26 cellular contexts compared by ENCODE assay signal in the genomic region with DNA sequence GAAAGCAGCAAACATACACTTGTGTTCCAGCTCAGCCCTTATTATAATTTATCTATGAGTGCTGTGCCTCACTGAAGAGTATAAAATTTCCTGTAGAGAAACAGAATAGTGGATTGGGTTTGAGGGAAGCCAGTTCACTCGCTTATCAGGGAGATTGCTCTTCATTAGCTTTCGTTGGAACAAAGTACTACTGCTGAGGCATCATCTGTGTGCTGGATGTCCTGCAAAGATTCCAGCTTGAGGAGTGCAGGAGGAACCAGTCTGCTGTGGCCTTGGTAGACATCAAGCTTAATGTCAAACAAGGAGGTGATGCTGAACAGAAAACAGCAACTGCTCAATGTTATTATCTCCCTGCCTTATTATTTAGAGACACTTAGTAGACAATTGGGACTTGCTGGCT.
"Had no signal": no experiment of that assay in that cellular context is flagged by ENCODE, and none has a peak within 500 bp of the region (broad histone marks: within the 10 kb centered on the region; RNA-seq: fewer than 3 reads in every experiment).

No MANE protein-coding gene starts in this region.

- DNase-seq: colonic mucosa; cortex of kidney; effector CD8-positive, alpha-beta T cell; effector memory CD8-positive, alpha-beta T cell; endodermal cell; erythroblast; esophagus squamous epithelium; foreskin fibroblast; foreskin melanocyte; gastrocnemius medialis; glutamatergic neuron; head of caudate nucleus; heart right ventricle; hippocampal formation; left cardiac atrium; left ventricle myocardium superior; mammary epithelial cell; mesendoderm; midbrain; naive thymus-derived CD8-positive, alpha-beta T cell had no signal

- H3K27ac Mint-ChIP-seq: dendritic cell treated with granulocyte-macrophage colony-stimulating factor and Interleukin-4, amounts not matched to agents 40 ng/mL and 50 ng/mL, for 4 days; effector memory CD8-positive, alpha-beta T cell; endodermal cell; memory B cell; naive thymus-derived CD8-positive, alpha-beta T cell had no signal

- H3K27ac ChIP-seq: colonic mucosa, epithelial cell of prostate, esophagus squamous epithelium, gastrocnemius medialis, heart right ventricle had no signal

- H3K9me3 Mint-ChIP-seq: endodermal cell, memory B cell had no signal

- H3K4me3 ChIP-seq: colonic mucosa, esophagus squamous epithelium, gastrocnemius medialis, heart right ventricle, lung had no signal

- ATAC-seq: effector memory CD8-positive, alpha-beta T cell; esophagus mucosa; gastrocnemius medialis; heart right ventricle; left cardiac atrium; left lobe of liver; left ventricle myocardium superior; naive thymus-derived CD8-positive, alpha-beta T cell had no signal

- H3K4me3 Mint-ChIP-seq: dendritic cell treated with granulocyte-macrophage colony-stimulating factor and Interleukin-4, amounts not matched to agents 40 ng/mL and 50 ng/mL, for 4 days; effector memory CD8-positive, alpha-beta T cell; endodermal cell; memory B cell; naive thymus-derived CD8-positive, alpha-beta T cell had no signal

- H3K27me3 Mint-ChIP-seq: dendritic cell treated with granulocyte-macrophage colony-stimulating factor and Interleukin-4, amounts not matched to agents 40 ng/mL and 50 ng/mL, for 4 days; effector memory CD8-positive, alpha-beta T cell; memory B cell had no signal

- H3K9me3 ChIP-seq: colonic mucosa, esophagus squamous epithelium, gastrocnemius medialis, heart right ventricle had no signal

- H3K27me3 ChIP-seq: colonic mucosa, esophagus squamous epithelium, gastrocnemius medialis, heart right ventricle had no signal

- H3K4me1 ChIP-seq: colonic mucosa, esophagus squamous epithelium, gastrocnemius medialis, heart right ventricle had no signal

- H3K36me3 Mint-ChIP-seq: memory B cell; naive thymus-derived CD8-positive, alpha-beta T cell had no signal

- H3K36me3 ChIP-seq: colonic mucosa, esophagus squamous epithelium, gastrocnemius medialis, heart right ventricle had no signal

- H3K4me1 Mint-ChIP-seq: memory B cell; naive thymus-derived CD8-positive, alpha-beta T cell had no signal
